Comparison of ENCODE assay signal across 11 cellular contexts in the genomic region with DNA sequence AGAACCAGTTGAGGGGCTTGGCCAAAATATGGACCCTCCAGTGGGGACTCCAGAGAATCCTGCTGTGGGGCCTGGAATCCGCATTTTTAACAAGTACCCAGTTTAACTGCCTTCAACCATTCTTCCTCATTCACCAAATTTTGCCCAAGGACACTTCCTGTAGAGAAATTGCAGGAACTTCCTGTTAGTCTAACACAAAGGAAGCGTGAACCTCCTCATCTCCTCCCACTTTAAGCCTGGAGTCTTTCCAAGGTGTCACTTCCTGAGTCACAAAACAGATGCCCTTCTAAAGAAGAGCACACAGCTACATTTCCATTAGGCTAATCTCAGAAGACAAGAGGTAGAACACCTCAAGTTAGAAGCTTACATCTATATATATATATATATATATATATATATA.
DNase-seq lines count a peak whose midpoint lies in the region; ATAC-seq, FAIRE-seq and TF ChIP-seq lines count a peak whose summit lies in the region.
"Had no signal": no experiment of that assay in that cellular context is flagged by ENCODE, and none has a peak within 500 bp of the region (broad histone marks: within the 10 kb centered on the region; RNA-seq: fewer than 3 reads in every experiment).

No MANE protein-coding gene starts in this region.

- peak overlapping the region; percentile 16 to 50 for H3K27ac Mint-ChIP-seq in natural killer cell treated with Interleukin-12 subunit alpha and Interleukin-12 subunit beta and Interleukin-15 and Interleukin-18, amount 100 ng/mL, for 72 hours
- H3K27ac Mint-ChIP-seq in natural killer cell = peak overlapping the region in 1 of 2 donors; percentile 49
- H3K27ac Mint-ChIP-seq: B cell had no signal

- H3K9me3 ChIP-seq in upper lobe of right lung = no peaks in the 10 kb centered on the region
- H3K9me3 ChIP-seq: prostate gland, tibial nerve had no signal

- peaks cover 3% of the 10 kb centered on the region for H3K4me1 ChIP-seq in upper lobe of right lung
- H3K4me1 ChIP-seq: prostate gland, tibial nerve had no signal

- H3K27me3 ChIP-seq in upper lobe of right lung = no peaks in the 10 kb centered on the region
- H3K27me3 ChIP-seq: tibial nerve had no signal

- no peak for ATAC-seq in natural killer cell treated with Interleukin-12 subunit alpha and Interleukin-12 subunit beta and Interleukin-15 and Interleukin-18, amount 100 ng/mL, for 72 hours
- ATAC-seq in natural killer cell (no peak), upper lobe of right lung (peak; percentile 55), HG03108 (IDR thresholded peaks at IDR 0.05; ENCODE audit: unreplicated experiment) (no peak), GM21360 (IDR thresholded peaks at IDR 0.05; ENCODE audit: unreplicated experiment) (no peak)

- no peaks in the 10 kb centered on the region for H3K36me3 Mint-ChIP-seq in natural killer cell treated with Interleukin-12 subunit alpha and Interleukin-12 subunit beta and Interleukin-15 and Interleukin-18, amount 100 ng/mL, for 72 hours
- no peaks in the 10 kb centered on the region for H3K36me3 Mint-ChIP-seq in natural killer cell

- intact Hi-C loops in natural killer cell (cut with micrococcal nuclease) (no loop called here), upper lobe of right lung (cut with DNase I) (no loop called here)

- peaks cover 11% of the 10 kb centered on the region for H3K9me3 Mint-ChIP-seq in natural killer cell treated with Interleukin-12 subunit alpha and Interleukin-12 subunit beta and Interleukin-15 and Interleukin-18, amount 100 ng/mL, for 72 hours
- H3K9me3 Mint-ChIP-seq in natural killer cell = peaks cover 0 to 3% of the 10 kb centered on the region in 2 donors

- no peak for DNase-seq in natural killer cell treated with Interleukin-12 subunit alpha and Interleukin-12 subunit beta and Interleukin-15 and Interleukin-18, amount 100 ng/mL, for 72 hours (ENCODE audit: low spot score)
- DNase-seq in natural killer cell (no peak), RCC 7860 (ENCODE audit: low spot score) (peak; percentile 62), glomerular visceral epithelial cell (ENCODE audit: extremely low spot score) (peak; percentile 30), upper lobe of right lung (no peak), DMS79 (lab: John Stamatoyannopoulos, UW) (no peak)

- H3K27ac ChIP-seq in upper lobe of right lung = peak overlapping the region; percentile 39
- H3K27ac ChIP-seq: prostate gland had no signal

- no peak overlapping the region for H3K4me3 ChIP-seq in upper lobe of right lung
- H3K4me3 ChIP-seq: prostate gland, tibial nerve had no signal

- no peaks in the 10 kb centered on the region for H3K27me3 Mint-ChIP-seq in natural killer cell treated with Interleukin-12 subunit alpha and Interleukin-12 subunit beta and Interleukin-15 and Interleukin-18, amount 100 ng/mL, for 72 hours
- H3K27me3 Mint-ChIP-seq in natural killer cell (ENCODE audit: low read depth in 2 of 2) = no peaks in the 10 kb centered on the region
- H3K27me3 Mint-ChIP-seq: B cell had no signal

- TF ChIP-seq CTCF in natural killer cell (IDR thresholded peaks at IDR 0.05) (no peak), upper lobe of right lung (IDR thresholded peaks at IDR 0.05) (no peak)

- no peak overlapping the region for H3K4me3 Mint-ChIP-seq in natural killer cell treated with Interleukin-12 subunit alpha and Interleukin-12 subunit beta and Interleukin-15 and Interleukin-18, amount 100 ng/mL, for 72 hours
- H3K4me3 Mint-ChIP-seq in natural killer cell = no peak overlapping the region
- H3K4me3 Mint-ChIP-seq: B cell had no signal

- H3K36me3 ChIP-seq in upper lobe of right lung = no peaks in the 10 kb centered on the region
- H3K36me3 ChIP-seq: prostate gland had no signal

- H3K4me1 Mint-ChIP-seq in natural killer cell treated with Interleukin-12 subunit alpha and Interleukin-12 subunit beta and Interleukin-15 and Interleukin-18, amount 100 ng/mL, for 72 hours (ENCODE audit: low read depth in 2 of 2) = peaks cover 0 to 19% of the 10 kb centered on the region in 2 donors
- peaks cover 15 to 30% of the 10 kb centered on the region in 2 donors for H3K4me1 Mint-ChIP-seq in natural killer cell
- H3K4me1 Mint-ChIP-seq: B cell had no signal

- FAIRE-seq in RCC 7860 (lab: Jason Lieb, UNC) = no peak

Comparison
In these comparisons a context has a peak if more than half of its experiments do, and no peak if none do; other contexts are left out.
1. DNase-seq: peak in RCC 7860 (single experiment) and glomerular visceral epithelial cell (single experiment); none in natural killer cell treated with Interleukin-12 subunit alpha and Interleukin-12 subunit beta and Interleukin-15 and Interleukin-18, amount 100 ng/mL, for 72 hours (single experiment), natural killer cell (single experiment), upper lobe of right lung (single experiment) and DMS79 (single experiment).